8 cellular contexts compared by ENCODE assay signal in genomic region chr6:156778615-156779205, GRCh38. TPM values are rescaled to one million over a fixed set of nuclear protein-coding genes. Genes with fewer than 3 reads are reported as not detected.
A peak's percentile ranks its signal among the peaks of the same experiment; 100 is the strongest.
DNase-seq lines count a peak whose midpoint lies in the region; ATAC-seq and TF ChIP-seq lines count a peak whose summit lies in the region.

No MANE protein-coding gene starts in this region.

- H3K9me3 Mint-ChIP-seq in CD8-positive, alpha-beta T cell = no peaks in the 10 kb centered on the region

- ATAC-seq in CD8-positive, alpha-beta T cell = peak; percentile 3
- ATAC-seq in HG02642 (IDR thresholded peaks at IDR 0.05; ENCODE audit: poor library complexity, unreplicated experiment) (peak; percentile 12), gastrocnemius medialis (peak; percentile 20 to 26), GM21825 (IDR thresholded peaks at IDR 0.05; ENCODE audit: unreplicated experiment) (no peak), GM19455 (IDR thresholded peaks at IDR 0.05; ENCODE audit: unreplicated experiment) (no peak)

- TF ChIP-seq CTCF in CD8-positive, alpha-beta T cell (IDR thresholded peaks at IDR 0.05) = no peak
- peak in 1 of 5 experiments; percentile 14 for TF ChIP-seq CTCF in gastrocnemius medialis (IDR thresholded peaks at IDR 0.05 in 4 of 5, conservative IDR thresholded peaks at IDR 0.05 in 1 of 5)

- no peaks in the 10 kb centered on the region for H3K27me3 ChIP-seq in CD8-positive, alpha-beta T cell (ENCODE audit: insufficient read depth, low read length)
- H3K27me3 ChIP-seq in gastrocnemius medialis = no peaks in the 10 kb centered on the region

- no peaks in the 10 kb centered on the region for H3K27me3 Mint-ChIP-seq in CD8-positive, alpha-beta T cell (ENCODE audit: low read depth)

- TF ChIP-seq POLR2A in gastrocnemius medialis (IDR thresholded peaks at IDR 0.05) = peak in 1 of 2 donors; percentile 17

- CTCF ChIA-PET in CD8-positive, alpha-beta T cell (lab: Charles Lee) = interaction anchor here (1.0 kb wide), 1 partner anchor 91 kb away, joined by 3 read pairs; no protein-coding TSS in a partner anchor

- H3K36me3 ChIP-seq in CD8-positive, alpha-beta T cell (ENCODE audit: insufficient read depth, low read length) = no peaks in the 10 kb centered on the region
- H3K36me3 ChIP-seq in gastrocnemius medialis = no peaks in the 10 kb centered on the region

- DNase-seq in CD8-positive, alpha-beta T cell = peak; percentile 8 to 75 (median 51)
- DNase-seq in SW480 (ENCODE audit: low spot score) (peak; percentile 41), amygdala (lab: John Stamatoyannopoulos, UW) (peak in 32 of 56 donors; percentile 9 to 77 (median 44)), hypothalamus (lab: John Stamatoyannopoulos, UW) (peak in 35 of 51 donors; percentile 9 to 76 (median 43)), gastrocnemius medialis (peak; percentile 18 to 51)

- peaks cover 16% of the 10 kb centered on the region for H3K4me1 ChIP-seq in CD8-positive, alpha-beta T cell (ENCODE audit: insufficient read depth, low read length)
- peaks cover 44 to 52% of the 10 kb centered on the region in 2 donors for H3K4me1 ChIP-seq in gastrocnemius medialis

- in situ Hi-C loops in gastrocnemius medialis (cut with MboI; ENCODE audit: low sequenced_read_pairs in 4 of 4) = loop anchor here in 3 of 4 donors (10.0 to 25.0 kb wide), 3 partner anchors 94 to 1466 kb away; partner anchors contain the start of gene TFB1M (in 1 of the 3)

- POLR2A ChIA-PET in CD8-positive, alpha-beta T cell (lab: Charles Lee) = interaction anchor here (1.1 to 5.9 kb wide), 7 partner anchors 9 to 243 kb away, joined by 3 to 75 read pairs (median 7); no protein-coding TSS in a partner anchor

- H3K4me1 Mint-ChIP-seq in CD8-positive, alpha-beta T cell (ENCODE audit: low read depth) = peaks cover 47% of the 10 kb centered on the region

- peak overlapping the region; percentile 86 for H3K27ac Mint-ChIP-seq in CD8-positive, alpha-beta T cell

- H3K36me3 Mint-ChIP-seq in CD8-positive, alpha-beta T cell = peaks cover 15% of the 10 kb centered on the region

- peak overlapping the region; percentile 47 for H3K4me3 ChIP-seq in CD8-positive, alpha-beta T cell (ENCODE audit: low read depth, low read length)
- peak overlapping the region; percentile 57 to 89 (median 81) for H3K4me3 ChIP-seq in gastrocnemius medialis

- no peaks in the 10 kb centered on the region for H3K9me3 ChIP-seq in CD8-positive, alpha-beta T cell (ENCODE audit: low read length)
- no peaks in the 10 kb centered on the region for H3K9me3 ChIP-seq in gastrocnemius medialis

- intact Hi-C loops in CD8-positive, alpha-beta T cell (cut with DNase I, micrococcal nuclease) = loop anchor here (5.0 to 10.0 kb wide), 9 partner anchors 174 to 1466 kb away; partner anchors contain the start of genes TFB1M (in 1 of the 2) and ZDHHC14 (in 1 of the 2)
- intact Hi-C loops in gastrocnemius medialis (cut with DNase I; ENCODE audit: low total_unique reads) = loop anchor here (5.0 to 10.0 kb wide), 3 partner anchors 179 to 1464 kb away; partner anchors contain the start of gene TFB1M

- H3K27ac ChIP-seq in CD8-positive, alpha-beta T cell (ENCODE audit: low read depth, low read length) = peak overlapping the region; percentile 64
- H3K27ac ChIP-seq in gastrocnemius medialis = peak overlapping the region; percentile 87 to 98 (median 92)

- peak overlapping the region; percentile 80 for H3K4me3 Mint-ChIP-seq in CD8-positive, alpha-beta T cell

RNA-seq across cellular contexts. Expression of gene ARID1B, which starts 1.5 kb away (rescaled TPM):
- total RNA-seq in CD8-positive, alpha-beta T cell = 100 to 1,000 TPM in 1 of 2 experiments, 10 to 100 TPM in 1; 98.4 to 111 TPM
- 10 to 100 TPM; 54.9 to 75.3 (median 62.0) TPM for total RNA-seq in gastrocnemius medialis

Comparison
In these comparisons a context has a peak if more than half of its experiments do, and no peak if none do; other contexts are left out.
1. ATAC-seq: peak in CD8-positive, alpha-beta T cell (single experiment), HG02642 (single experiment) and gastrocnemius medialis (2 of 2); none in GM21825 (single experiment) and GM19455 (single experiment).
2. Peak in every context shown above with its lines, with median percentiles within 50 percentile points of each other: DNase-seq.